In the genomic region with DNA sequence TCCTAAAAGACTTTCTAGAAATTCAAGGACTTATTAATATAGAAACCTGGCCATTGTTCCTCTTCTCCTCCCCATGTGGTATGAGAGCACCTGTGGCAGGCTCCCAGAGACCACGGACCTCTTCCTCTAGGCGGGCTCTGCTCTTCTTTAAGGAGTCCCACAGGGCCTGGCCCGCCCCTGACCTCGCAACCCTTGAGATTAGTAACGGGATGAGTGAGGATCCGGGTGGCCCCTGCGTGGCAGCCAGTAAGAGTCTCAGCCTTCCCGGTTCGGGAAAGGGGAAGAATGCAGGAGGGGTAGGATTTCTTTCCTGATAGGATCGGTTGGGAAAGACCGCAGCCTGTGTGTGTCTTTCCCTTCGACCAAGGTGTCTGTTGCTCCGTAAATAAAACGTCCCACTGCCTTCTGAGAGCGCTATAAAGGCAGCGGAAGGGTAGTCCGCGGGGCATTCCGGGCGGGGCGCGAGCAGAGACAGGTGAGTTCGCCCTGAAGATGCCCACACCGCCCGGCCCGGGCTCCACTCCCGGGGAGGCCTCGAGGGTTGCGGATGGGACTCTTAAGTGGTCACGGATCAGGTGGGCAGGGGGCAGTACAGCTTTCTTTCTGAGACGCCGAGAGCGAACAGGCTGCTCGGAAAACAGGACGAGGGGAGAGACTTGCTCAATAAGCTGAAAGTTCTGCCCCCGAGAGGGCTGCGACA, we compare ENCODE assay signal across 8 cellular contexts. TPM values are rescaled to one million over a fixed set of nuclear protein-coding genes. Genes with fewer than 3 reads are reported as not detected.
DNase-seq lines count a peak whose midpoint lies in the region; ATAC-seq lines count a peak whose summit lies in the region.

A gene (plus strand): TSS at position 448 of the 700 bp plus-strand sequence. CDS start 814 bp downstream, outside the sequence.

- no peak within 1 kb of the TSS for H3K4ac ChIP-seq in neuronal stem cell (ENCODE audit: low read length)

- H2AFZ ChIP-seq in neuronal stem cell (ENCODE audit: low read length): peak within 1 kb of the TSS; percentile 90

- peak within 1 kb of the TSS; percentile 90 for H3K27ac Mint-ChIP-seq in activated CD4-positive, alpha-beta T cell treated with anti-CD3 and anti-CD28 coated beads, Interleukin-2, amount 10 ng/mL, durations not matched to agents 24 days and 14 days

- no peak within 1 kb of the TSS for H3K14ac ChIP-seq in neuronal stem cell (ENCODE audit: low read length)

- H3K23ac ChIP-seq in neuronal stem cell (ENCODE audit: low read depth, low read length, poor library complexity): peak within 1 kb of the TSS; percentile 85

- H2BK12ac ChIP-seq in neuronal stem cell (ENCODE audit: low read length): no peak within 1 kb of the TSS

- peak; percentile 11 for DNase-seq in EH (ENCODE audit: low read depth)
- DNase-seq in activated CD4-positive, alpha-beta T cell treated with anti-CD3 and anti-CD28 coated beads, Interleukin-2, amount 10 ng/mL, durations not matched to agents 24 days and 14 days: peak; percentile 82
- peak; percentile 33 for DNase-seq in neuronal stem cell (ENCODE audit: low spot score)
- no peak for DNase-seq in NAMALWA (ENCODE audit: low spot score)
- no peak for DNase-seq in NCI-H187 treated with DMSO at 0.1 percent for 48 hours (lab: John Stamatoyannopoulos, UW)

- H4K8ac ChIP-seq in neuronal stem cell (ENCODE audit: low read depth, low read length): no peak within 1 kb of the TSS

- H3K36me3 Mint-ChIP-seq in activated CD4-positive, alpha-beta T cell treated with anti-CD3 and anti-CD28 coated beads, Interleukin-2, amount 10 ng/mL, durations not matched to agents 24 days and 14 days (ENCODE audit: low read depth): peaks cover 2% of the 10 kb centered on the region

- WGBS in esophagus, 2 donors: 6 to 8% methylated on average over 37 of the region's 37 CpGs
- no CpG with 5 or more reads among the region's 37 CpGs for WGBS in neuronal stem cell (ENCODE audit: extremely low coverage in 2 of 2, insufficient read length in 2 of 2, insufficient replicate concordance in 1 of 2), 2 donors

- H3K36me3 ChIP-seq in esophagus (ENCODE audit: control insufficient read depth in 2 of 2, insufficient read depth in 2 of 2, low read length in 1 of 2) (no peaks in the 10 kb centered on the region), neuronal stem cell (replicated peaks in 1 of 2; ENCODE audit: control insufficient read depth in 2 of 2, insufficient read depth in 2 of 2, low read length in 2 of 2) (no peaks in the 10 kb centered on the region)

- H3K27me3 Mint-ChIP-seq in activated CD4-positive, alpha-beta T cell treated with anti-CD3 and anti-CD28 coated beads, Interleukin-2, amount 10 ng/mL, durations not matched to agents 24 days and 14 days: no peaks in the 10 kb centered on the region

- no peak within 1 kb of the TSS for H2BK15ac ChIP-seq in neuronal stem cell (ENCODE audit: low read length)

- ATAC-seq in HG02610 (IDR thresholded peaks at IDR 0.05; ENCODE audit: unreplicated experiment): peak; percentile 83
- no peak for ATAC-seq in HG03571 (IDR thresholded peaks at IDR 0.05; ENCODE audit: unreplicated experiment)

- H3K9me3 ChIP-seq in esophagus (ENCODE audit: control insufficient read depth in 2 of 2, insufficient read depth in 1 of 2, low read depth in 1 of 2, low read length in 1 of 2) (no peaks in the 10 kb centered on the region), neuronal stem cell (replicated peaks in 1 of 2; ENCODE audit: control insufficient read depth in 2 of 2, insufficient read depth in 1 of 2, low read depth in 1 of 2, low read length in 2 of 2) (no peaks in the 10 kb centered on the region)

- peaks cover 0 to 12% of the 10 kb centered on the region in 2 donors for H3K27me3 ChIP-seq in esophagus (ENCODE audit: control insufficient read depth in 1 of 2, insufficient read depth in 2 of 2, low read length in 2 of 2)
- peaks cover 15 to 85% (median 41%) of the 10 kb centered on the region in 3 experiments for H3K27me3 ChIP-seq in neuronal stem cell (ENCODE audit: control insufficient read depth in 3 of 3, insufficient read depth in 3 of 3, low read depth in 1 of 3, low read length in 3 of 3)

- H3K27ac ChIP-seq in esophagus (ENCODE audit: low read depth in 2 of 2, low read length in 1 of 2) (no peak within 1 kb of the TSS), neuronal stem cell (replicated peaks; ENCODE audit: low read length) (no peak within 1 kb of the TSS)

- H3K4me1 ChIP-seq in esophagus (ENCODE audit: control insufficient read depth in 2 of 2, insufficient read depth in 2 of 2, low read length in 1 of 2) (peaks cover 10 to 12% of the 10 kb centered on the region in 2 donors), neuronal stem cell (ENCODE audit: control insufficient read depth in 2 of 2, insufficient read depth in 1 of 2, low read depth in 1 of 2, low read length in 2 of 2) (peaks cover 5 to 14% of the 10 kb centered on the region in 2 donors)

- H3K9me3 Mint-ChIP-seq in activated CD4-positive, alpha-beta T cell treated with anti-CD3 and anti-CD28 coated beads, Interleukin-2, amount 10 ng/mL, durations not matched to agents 24 days and 14 days: no peaks in the 10 kb centered on the region

- H3K4me3 Mint-ChIP-seq in activated CD4-positive, alpha-beta T cell treated with anti-CD3 and anti-CD28 coated beads, Interleukin-2, amount 10 ng/mL, durations not matched to agents 24 days and 14 days: peak within 1 kb of the TSS; percentile 97

- peaks cover 47% of the 10 kb centered on the region for H3K4me1 Mint-ChIP-seq in activated CD4-positive, alpha-beta T cell treated with anti-CD3 and anti-CD28 coated beads, Interleukin-2, amount 10 ng/mL, durations not matched to agents 24 days and 14 days

- H3K18ac ChIP-seq in neuronal stem cell (ENCODE audit: low read length): no peak within 1 kb of the TSS

- peak within 1 kb of the TSS; percentile 53 for H2BK5ac ChIP-seq in neuronal stem cell (ENCODE audit: low read length)

- no peak within 1 kb of the TSS for H4K91ac ChIP-seq in neuronal stem cell (ENCODE audit: low read depth, low read length, poor library complexity)

- H3K9ac ChIP-seq in neuronal stem cell (ENCODE audit: low read depth, low read length, poor library complexity): peak within 1 kb of the TSS; percentile 81

- intact Hi-C loops in activated CD4-positive, alpha-beta T cell treated with anti-CD3 and anti-CD28 coated beads, Interleukin-2, amount 10 ng/mL, durations not matched to agents 24 days and 14 days (cut with micrococcal nuclease): loop anchor here (1.0 to 10.0 kb wide), 5 partner anchors 80 to 217 kb away; a partner anchor contains a TSS

- no peaks in the 10 kb centered on the region for H3K79me1 ChIP-seq in neuronal stem cell (ENCODE audit: low read depth, low read length)

- peak within 1 kb of the TSS; percentile 89 for H3K4me2 ChIP-seq in neuronal stem cell (ENCODE audit: insufficient read depth, low read length, poor library complexity, severe bottlenecking)

- H2AK5ac ChIP-seq in neuronal stem cell (ENCODE audit: low read depth, low read length): no peak within 1 kb of the TSS

- no peak within 1 kb of the TSS for H2BK120ac ChIP-seq in neuronal stem cell (ENCODE audit: low read depth, low read length)

- H3K4me3 ChIP-seq in esophagus (ENCODE audit: low read depth in 1 of 2, low read length in 2 of 2) (peak within 1 kb of the TSS; percentile 33 to 49), neuronal stem cell (ENCODE audit: low read length in 2 of 2) (peak within 1 kb of the TSS; percentile 37 to 79)

RNA-seq across cellular contexts. Expression of the gene that starts here (rescaled TPM):
- total RNA-seq in activated CD4-positive, alpha-beta T cell treated with anti-CD3 and anti-CD28 coated beads, Interleukin-2, amount 10 ng/mL, durations not matched to agents 24 days and 14 days: 6.5 and 7.8 TPM in 2 replicates
- under 1 TPM; 0.02 to 0.06 TPM for polyA plus RNA-seq in esophagus
- polyA plus RNA-seq in neuronal stem cell (2013, experiment 1 of 2): 0.07 TPM
- 0.10 TPM for polyA plus RNA-seq in neuronal stem cell (2013, experiment 2 of 2)

Comparison
In these comparisons a context has a peak if more than half of its experiments do, and no peak if none do; other contexts are left out.
1. DNase-seq: peak in EH (single experiment), activated CD4-positive, alpha-beta T cell treated with anti-CD3 and anti-CD28 coated beads, Interleukin-2, amount 10 ng/mL, durations not matched to agents 24 days and 14 days (single experiment) and neuronal stem cell (single experiment); none in NAMALWA (single experiment) and NCI-H187 treated with DMSO at 0.1 percent for 48 hours (single experiment).